19 cellular contexts compared by ENCODE assay signal in genomic region chr15:43932036-43932435, GRCh38.
"Had no signal": no experiment of that assay in that cellular context is flagged by ENCODE, and none has a peak within 500 bp of the region (broad histone marks: within the 10 kb centered on the region; RNA-seq: fewer than 3 reads in every experiment).

No MANE protein-coding gene starts in this region.

- H3K27ac ChIP-seq: brain microvascular endothelial cell, cardiac muscle cell had no signal

- H3K27me3 ChIP-seq: brain microvascular endothelial cell had no signal

- ATAC-seq: activated CD8-positive, alpha-beta T cell treated with anti-CD3 and anti-CD28 coated beads, Interleukin-2, amount 10 ng/mL, durations not matched to agents 7 days and 5 days; K562; PC-3; WTC11 had no signal

- H3K4me3 ChIP-seq: cardiac muscle cell, K562 had no signal

- DNase-seq: activated CD4-positive, alpha-beta T cell treated with anti-CD3 and anti-CD28 coated beads for 48 hours; activated CD4-positive, alpha-beta T cell treated with anti-CD3 and anti-CD28 coated beads, Interleukin-2, amount 50 U/mL, for 4 hours; activated CD4-positive, CD25-positive, alpha-beta regulatory T cell treated with anti-CD3 and anti-CD28 coated beads, Interleukin-2, amount 50 U/mL, for 72 hours; activated CD8-positive, alpha-beta T cell treated with anti-CD3 and anti-CD28 coated beads, Interleukin-2, amount 10 ng/mL, durations not matched to agents 7 days and 5 days; activated effector memory CD4-positive, alpha-beta T cell treated with anti-CD3 and anti-CD28 coated beads, Interleukin-2, amount 50 U/mL, for 16 hours; activated naive CD4-positive, alpha-beta T cell treated with Interleukin-2 at 50 U/mL for 16 hours; activated T-cell treated with anti-CD3 and anti-CD28 coated beads, Interleukin-2, amount 50 U/mL, for 24 hours; brain microvascular endothelial cell; Kasumi-1; NCI-H1048; NCI-H146; NCI-H187 treated with DMSO at 0.1 percent for 48 hours; NCI-H2081 treated with DMSO at 0.1 percent for 48 hours; NCI-H524; PC-3; SHP77 treated with DMSO at 0.1 percent for 48 hours had no signal

- H3K36me3 ChIP-seq: brain microvascular endothelial cell, cardiac muscle cell had no signal
